18 cellular contexts compared by ENCODE assay signal in the genomic region with DNA sequence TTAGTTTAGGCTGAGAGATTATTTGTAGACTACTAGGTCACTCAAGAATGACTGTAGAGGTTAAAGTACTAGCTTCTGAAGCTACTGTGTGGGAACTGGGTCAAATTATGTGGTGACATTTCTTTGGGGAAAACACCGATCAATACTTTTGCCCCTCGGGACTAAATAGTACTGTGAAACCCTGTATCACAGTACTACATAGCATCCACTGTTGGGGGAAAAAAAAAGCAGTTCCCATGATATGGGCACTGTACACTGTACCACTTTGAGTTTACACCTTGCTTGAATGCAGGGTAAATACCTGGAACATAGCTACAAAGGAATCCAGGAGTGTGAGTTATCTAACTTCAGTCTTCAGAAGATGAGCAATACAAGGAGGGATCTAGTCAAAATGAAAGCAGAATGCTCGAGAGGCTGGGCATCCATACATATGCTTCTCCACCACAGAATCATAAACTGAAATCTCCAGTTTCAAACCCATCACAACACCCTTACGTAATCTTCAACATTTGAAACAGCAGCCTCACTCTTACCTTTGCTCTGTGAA.
A peak's percentile ranks its signal among the peaks of the same experiment; 100 is the strongest.
DNase-seq lines count a peak whose midpoint lies in the region; ATAC-seq and TF ChIP-seq lines count a peak whose summit lies in the region.
"Had no signal": no experiment of that assay in that cellular context is flagged by ENCODE, and none has a peak within 500 bp of the region (broad histone marks: within the 10 kb centered on the region; RNA-seq: fewer than 3 reads in every experiment).

No MANE protein-coding gene starts in this region.

- 93% methylated on average over 4 of the region's 4 CpGs for whole genome bisulfite sequencing in esophagus muscularis mucosa

- no peaks in the 10 kb centered on the region for H3K27me3 ChIP-seq in esophagus muscularis mucosa
- H3K27me3 ChIP-seq: foreskin keratinocyte had no signal

- no peaks in the 10 kb centered on the region for H3K9me3 ChIP-seq in esophagus muscularis mucosa

- intact Hi-C loops in esophagus muscularis mucosa (cut with DNase I) = no loop called here

- H3K27ac ChIP-seq in esophagus muscularis mucosa (replicated peaks in 1 of 4) = no peak overlapping the region
- H3K27ac ChIP-seq: foreskin keratinocyte had no signal

- no peak for TF ChIP-seq POLR2A in esophagus muscularis mucosa (IDR thresholded peaks at IDR 0.05; ENCODE audit: low read depth)

- no peak overlapping the region for H3K4me3 ChIP-seq in esophagus muscularis mucosa

- TF ChIP-seq EP300 in esophagus muscularis mucosa (IDR thresholded peaks at IDR 0.05) = no peak

- DNase-seq in NOMO-1 treated with DMSO at 0.1 percent for 48 hours (lab: John Stamatoyannopoulos, UW; ENCODE audit: unreplicated experiment) = peak; percentile 27
- no peak for DNase-seq in NOMO-1 treated with dmso at 0.1 percent for 144 hours (lab: John Stamatoyannopoulos, UW; ENCODE audit: unreplicated experiment)
- DNase-seq in OCI-M1 (lab: John Stamatoyannopoulos, UW) = peak; percentile 41
- DNase-seq in esophagus muscularis mucosa (ENCODE audit: extremely low spot score) = no peak
- no peak for DNase-seq in GF-D8 (lab: John Stamatoyannopoulos, UW)
- DNase-seq: 8988T; activated CD8-positive, alpha-beta memory T cell treated with anti-CD3 and anti-CD28 coated beads for 24 hours; activated naive CD4-positive, alpha-beta T cell treated with anti-CD3 and anti-CD28 coated beads for 36 hours; CD4-positive, alpha-beta T cell; effector memory CD8-positive, alpha-beta T cell; foreskin keratinocyte; HFFc6; NCI-H1436 treated with DMSO at 0.1 percent for 48 hours; NCI-H69; SHP77 had no signal

- TF ChIP-seq CTCF in esophagus muscularis mucosa (IDR thresholded peaks at IDR 0.05) = no peak

- no peaks in the 10 kb centered on the region for H3K4me1 ChIP-seq in esophagus muscularis mucosa
- H3K4me1 ChIP-seq: foreskin keratinocyte had no signal

- no peaks in the 10 kb centered on the region for H3K36me3 ChIP-seq in esophagus muscularis mucosa

- ATAC-seq in GM21526 (IDR thresholded peaks at IDR 0.05; ENCODE audit: low FRiP score, unreplicated experiment) = peak; percentile 77
- ATAC-seq in HG03103 (IDR thresholded peaks at IDR 0.05; ENCODE audit: low read depth, unreplicated experiment) = peak; percentile 75
- no peak for ATAC-seq in HG03457 (IDR thresholded peaks at IDR 0.05; ENCODE audit: unreplicated experiment)
- ATAC-seq: effector memory CD8-positive, alpha-beta T cell; foreskin keratinocyte had no signal

Comparison
In these comparisons a context has a peak if more than half of its experiments do, and no peak if none do; other contexts are left out.
1. DNase-seq: peak in NOMO-1 treated with DMSO at 0.1 percent for 48 hours (single experiment) and OCI-M1 (single experiment); none in NOMO-1 treated with dmso at 0.1 percent for 144 hours (single experiment), esophagus muscularis mucosa (single experiment) and GF-D8 (single experiment).